ENCODE assay signal across 8 cellular contexts in genomic region chr18:26547302-26548143, GRCh38. TPM values are rescaled to one million over a fixed set of nuclear protein-coding genes. Genes with fewer than 3 reads are reported as not detected.
DNase-seq lines count a peak whose midpoint lies in the region; ATAC-seq, FAIRE-seq and TF ChIP-seq lines count a peak whose summit lies in the region.

No MANE protein-coding gene starts in this region.

- H3K9me3 ChIP-seq in keratinocyte (ENCODE audit: control insufficient read depth, low read depth, low read length) = no peaks in the 10 kb centered on the region

- H3K4me2 ChIP-seq in keratinocyte (ENCODE audit: control insufficient read depth, extremely low read depth, insufficient read depth, low read depth, low read length) = peak overlapping the region; percentile 93

- H3K4me3 ChIP-seq in keratinocyte (ENCODE audit: control insufficient read depth in 2 of 3, extremely low read depth in 1 of 3, insufficient read depth in 2 of 3, low read depth in 1 of 3, low read length in 3 of 3) = peak overlapping the region; percentile 74 to 87 (median 79)

- peaks cover 50% of the 10 kb centered on the region for H3K4me1 ChIP-seq in keratinocyte (ENCODE audit: control insufficient read depth, extremely low read depth, insufficient read depth, low read length)

- no peak overlapping the region for H2AFZ ChIP-seq in keratinocyte (ENCODE audit: control insufficient read depth, low read length)

- FAIRE-seq in keratinocyte (lab: Jason Lieb, UNC) = no peak

- no peak overlapping the region for H3K27ac Mint-ChIP-seq in T-helper 2 cell treated with Interferon-gamma antibody and Interleukin-4, amounts not matched to agents 5 μg/mL and 100 μg/mL, for 36 hours

- peak; percentile 61 for ATAC-seq in GM18868 (IDR thresholded peaks at IDR 0.05; ENCODE audit: unreplicated experiment)
- peak; percentile 49 for ATAC-seq in HG03066 (IDR thresholded peaks at IDR 0.05; ENCODE audit: low read depth, unreplicated experiment)

- dilution Hi-C loops in keratinocyte (cut with MboI; ENCODE audit: extremely low pct_ligation_motif_present, low sequenced_read_pairs) = no loop called here

- no peaks in the 10 kb centered on the region for H3K27me3 ChIP-seq in keratinocyte (ENCODE audit: control insufficient read depth, extremely low read depth, insufficient read depth, low read length)

- peaks cover 16% of the 10 kb centered on the region for H3K4me1 Mint-ChIP-seq in T-helper 2 cell treated with Interferon-gamma antibody and Interleukin-4, amounts not matched to agents 5 μg/mL and 100 μg/mL, for 36 hours (ENCODE audit: low read depth)

- H3K9me3 Mint-ChIP-seq in T-helper 2 cell treated with Interferon-gamma antibody and Interleukin-4, amounts not matched to agents 5 μg/mL and 100 μg/mL, for 36 hours = no peaks in the 10 kb centered on the region

- H3K4me3 Mint-ChIP-seq in T-helper 2 cell treated with Interferon-gamma antibody and Interleukin-4, amounts not matched to agents 5 μg/mL and 100 μg/mL, for 36 hours = peak overlapping the region; percentile 74

- DNase-seq in T-helper 2 cell treated with Interferon-gamma antibody and Interleukin-4, amounts not matched to agents 5 μg/mL and 100 μg/mL, for 36 hours (ENCODE audit: low spot score) = peak; percentile 61
- peak; percentile 30 for DNase-seq in central memory CD4-positive, alpha-beta T cell
- DNase-seq in keratinocyte (ENCODE audit: low read depth, low spot score) (no peak), smooth muscle cell of the brain vasculature (ENCODE audit: low read depth, low spot score) (peak; percentile 46), NCI-H2196 (lab: John Stamatoyannopoulos, UW; ENCODE audit: unreplicated experiment) (no peak), AML-193 (lab: John Stamatoyannopoulos, UW) (no peak)

- peak; percentile 54 to 86 (median 75) for TF ChIP-seq CTCF in keratinocyte (optimal IDR thresholded peaks at IDR 0.05 in 1 of 3, IDR thresholded peaks at IDR 0.05 in 1 of 3, conservative IDR thresholded peaks at IDR 0.05 in 1 of 3; ENCODE audit: extremely low read depth in 1 of 3, insufficient read depth in 2 of 3, low read length in 3 of 3)

- no peaks in the 10 kb centered on the region for H3K9me1 ChIP-seq in keratinocyte (ENCODE audit: control insufficient read depth, extremely low read depth, insufficient read depth, low read length)

- peaks cover 3% of the 10 kb centered on the region for H3K36me3 Mint-ChIP-seq in T-helper 2 cell treated with Interferon-gamma antibody and Interleukin-4, amounts not matched to agents 5 μg/mL and 100 μg/mL, for 36 hours (ENCODE audit: low read depth)

- peak overlapping the region; percentile 82 for H3K9ac ChIP-seq in keratinocyte (ENCODE audit: control insufficient read depth, extremely low read depth, insufficient read depth, low read length)

- peaks cover 3 to 6% of the 10 kb centered on the region in 2 experiments for H3K36me3 ChIP-seq in keratinocyte (ENCODE audit: control insufficient read depth in 2 of 2, extremely low read depth in 1 of 2, insufficient read depth in 2 of 2, low read length in 2 of 2)

- H3K27ac ChIP-seq in keratinocyte (ENCODE audit: control insufficient read depth, insufficient read depth, low read length) = peak overlapping the region; percentile 82

- peaks cover 27% of the 10 kb centered on the region for H3K27me3 Mint-ChIP-seq in T-helper 2 cell treated with Interferon-gamma antibody and Interleukin-4, amounts not matched to agents 5 μg/mL and 100 μg/mL, for 36 hours (ENCODE audit: low read depth)

- H4K20me1 ChIP-seq in keratinocyte (ENCODE audit: control insufficient read depth, extremely low read depth, insufficient read depth, low read length) = no peaks in the 10 kb centered on the region

- peaks cover 56% of the 10 kb centered on the region for H3K79me2 ChIP-seq in keratinocyte (ENCODE audit: control insufficient read depth, insufficient read depth, low read length)

RNA-seq across cellular contexts. Expression of gene KCTD1, which starts 0.8 kb away (rescaled TPM):
- 18.7 to 57.6 TPM (median 32.1 TPM) in 3 replicates for polyA plus RNA-seq in keratinocyte
- 48.7 TPM for polyA plus RNA-seq in keratinocyte (2011; ENCODE audit: low read depth)
- polyA plus RNA-seq in keratinocyte (2011; cell fraction: cytosol; rRNA removed) = 47.7 and 50.2 TPM in 2 replicates
- polyA plus RNA-seq in keratinocyte (2011; cell fraction: nucleus; rRNA removed) = 33.7 and 34.6 TPM in 2 replicates
- polyA plus RNA-seq in keratinocyte (2012; ENCODE audit: low replicate concordance) = 49.3 and 53.0 TPM in 2 replicates
- polyA minus RNA-seq in keratinocyte = 33.7 to 42.3 TPM (median 35.1 TPM) in 3 replicates
- polyA minus RNA-seq in keratinocyte (2011; cell fraction: cytosol; rRNA and poly(A)+ RNA removed) = 30.9 TPM
- polyA minus RNA-seq in keratinocyte (2011; cell fraction: nucleus; rRNA and poly(A)+ RNA removed) = 25.3 and 31.6 TPM in 2 replicates

Comparison
In these comparisons a context has a peak if more than half of its experiments do, and no peak if none do; other contexts are left out.
1. DNase-seq: peak in T-helper 2 cell treated with Interferon-gamma antibody and Interleukin-4, amounts not matched to agents 5 μg/mL and 100 μg/mL, for 36 hours (single experiment), central memory CD4-positive, alpha-beta T cell (single experiment) and smooth muscle cell of the brain vasculature (single experiment); none in keratinocyte (single experiment), NCI-H2196 (single experiment) and AML-193 (0 of 2).